ENCODE assay signal across 8 cellular contexts in genomic region chr17:38752930-38753506, GRCh38. TPM values are rescaled to one million over a fixed set of nuclear protein-coding genes. Genes with fewer than 3 reads are reported as not detected.
DNase-seq lines count a peak whose midpoint lies in the region; ATAC-seq, FAIRE-seq and TF ChIP-seq lines count a peak whose summit lies in the region.

No MANE protein-coding gene starts in this region.

- peak overlapping the region; percentile 99 for H3K27ac Mint-ChIP-seq in activated CD4-positive, alpha-beta T cell treated with anti-CD3 and anti-CD28 coated beads for 36 hours

- DNase-seq in activated CD4-positive, alpha-beta T cell treated with anti-CD3 and anti-CD28 coated beads for 36 hours = no peak
- no peak for DNase-seq in activated CD4-positive, alpha-beta T cell treated with anti-CD3 and anti-CD28 coated beads, Interleukin-2, amount 50 U/mL, for 4 hours
- DNase-seq in PC-3 (no peak), prostate gland (ENCODE audit: low spot score) (no peak), AG20443 (ENCODE audit: low spot score) (no peak), NCI-H187 (lab: John Stamatoyannopoulos, UW) (no peak), HTR-8/SVneo (ENCODE audit: insufficient read length, low spot score) (no peak)

- CTCF ChIA-PET in activated CD4-positive, alpha-beta T cell treated with anti-CD3 and anti-CD28 coated beads for 36 hours (lab: Charles Lee) = interaction anchor here (0.6 to 2.8 kb wide), 6 partner anchors 18 to 194 kb away, joined by 3 to 20 read pairs (median 6); partner anchors contain the start of gene EPOP
- CTCF ChIA-PET in PC-3 (lab: Charles Lee) = no interaction called here

- peaks cover 46% of the 10 kb centered on the region for H3K79me2 ChIP-seq in PC-3 (ENCODE audit: low read length)

- peaks cover 33% of the 10 kb centered on the region for H3K36me3 Mint-ChIP-seq in activated CD4-positive, alpha-beta T cell treated with anti-CD3 and anti-CD28 coated beads for 36 hours (ENCODE audit: low read depth)

- no peaks in the 10 kb centered on the region for H4K20me1 ChIP-seq in PC-3 (ENCODE audit: low read length)

- peak overlapping the region; percentile 96 for H3K9ac ChIP-seq in PC-3 (ENCODE audit: low read length)

- TF ChIP-seq CTCF in PC-3 (conservative IDR thresholded peaks at IDR 0.05; ENCODE audit: low read depth, low read length) = no peak
- TF ChIP-seq CTCF in prostate gland (IDR thresholded peaks at IDR 0.05) = no peak

- H3K36me3 ChIP-seq in PC-3 (ENCODE audit: low read depth, low read length) = peaks cover 19% of the 10 kb centered on the region
- peaks cover 0 to 8% of the 10 kb centered on the region in 2 donors for H3K36me3 ChIP-seq in prostate gland

- TSS peak; percentile 60 for BruUV-seq in PC-3 (replicated peaks; lab: Mats Ljungman, UMichigan)

- no peaks in the 10 kb centered on the region for H3F3A ChIP-seq in PC-3 (ENCODE audit: low read length, unreplicated experiment)

- peak overlapping the region; percentile 73 for H2AFZ ChIP-seq in PC-3 (ENCODE audit: low read length)

- no peaks in the 10 kb centered on the region for H3K27me3 ChIP-seq in PC-3 (ENCODE audit: low read length)
- no peaks in the 10 kb centered on the region for H3K27me3 ChIP-seq in prostate gland (replicated peaks; ENCODE audit: insufficient read depth)

- H3K9me3 ChIP-seq in PC-3 (ENCODE audit: low read length) (no peaks in the 10 kb centered on the region), prostate gland (no peaks in the 10 kb centered on the region)

- H3K4me3 ChIP-seq in PC-3 (ENCODE audit: low read length) (peak overlapping the region; percentile 94), prostate gland (peak overlapping the region; percentile 90 to 99)

- H3K27me3 Mint-ChIP-seq in activated CD4-positive, alpha-beta T cell treated with anti-CD3 and anti-CD28 coated beads for 36 hours = peaks cover 21% of the 10 kb centered on the region

- H3K4me2 ChIP-seq in PC-3 (ENCODE audit: low read length) = peak overlapping the region; percentile 85

- H3K4me3 Mint-ChIP-seq in activated CD4-positive, alpha-beta T cell treated with anti-CD3 and anti-CD28 coated beads for 36 hours = peak overlapping the region; percentile 93

- H3K4me1 Mint-ChIP-seq in activated CD4-positive, alpha-beta T cell treated with anti-CD3 and anti-CD28 coated beads for 36 hours = peaks cover 43% of the 10 kb centered on the region

- POLR2A ChIA-PET in activated CD4-positive, alpha-beta T cell treated with anti-CD3 and anti-CD28 coated beads for 36 hours (lab: Charles Lee) = interaction anchor here (0.8 kb wide), 1 partner anchor 24 kb away, joined by 4 read pairs; no protein-coding TSS in a partner anchor
- POLR2A ChIA-PET in PC-3 (lab: Charles Lee; ENCODE audit: unreplicated experiment) = interaction anchor here (0.6 kb wide), 1 partner anchor 101 kb away, joined by 5 read pairs; no protein-coding TSS in a partner anchor

- H3K27ac ChIP-seq in PC-3 (ENCODE audit: low read length) (peak overlapping the region; percentile 50; the same call in 1 of the 2 replicates), prostate gland (peak overlapping the region; percentile 76 to 95)

- no peaks in the 10 kb centered on the region for H3K9me2 ChIP-seq in PC-3 (replicated peaks; ENCODE audit: low read length)

- H3K4me1 ChIP-seq in PC-3 (ENCODE audit: insufficient read depth, low read length) (peaks cover 16% of the 10 kb centered on the region), prostate gland (replicated peaks) (peaks cover 8% of the 10 kb centered on the region)

- H3K9me3 Mint-ChIP-seq in activated CD4-positive, alpha-beta T cell treated with anti-CD3 and anti-CD28 coated beads for 36 hours (ENCODE audit: low read depth) = no peaks in the 10 kb centered on the region

- TF ChIP-seq POLR2A in prostate gland (IDR thresholded peaks at IDR 0.05) = no peak

- FAIRE-seq in HTR-8/SVneo (lab: Jason Lieb, UNC) = no peak

- ATAC-seq in activated CD4-positive, alpha-beta T cell treated with anti-CD3 and anti-CD28 coated beads for 36 hours = peak; percentile 11
- ATAC-seq in PC-3 (no peak; the same call in 1 of the 2 replicates), esophagus mucosa (peak; percentile 6)

- intact Hi-C loops in activated CD4-positive, alpha-beta T cell treated with anti-CD3 and anti-CD28 coated beads for 36 hours (cut with DNase I, micrococcal nuclease) = loop anchor here (1.0 to 5.0 kb wide), 17 partner anchors 23 to 648 kb away; partner anchors contain the start of genes PIP4K2B (in 2 of the 2), RPL23 (in 2 of the 2), CISD3 (in 1 of the 2) and CWC25 (in 1 of the 2)
- intact Hi-C loops in PC-3 (cut with micrococcal nuclease) (loop anchor here (2.0 kb wide), 1 partner anchor 46 kb away; the partner anchor contains the start of gene PIP4K2B), prostate gland (cut with DNase I) (loop anchor here (5.0 kb wide), 1 partner anchor 44 kb away; the partner anchor contains the start of gene PIP4K2B)

- WGBS in prostate gland = 4% methylated on average over 32 of the region's 32 CpGs

RNA-seq across cellular contexts. Expression of gene PSMB3, which starts 0.5 kb away (rescaled TPM):
- total RNA-seq in activated CD4-positive, alpha-beta T cell treated with anti-CD3 and anti-CD28 coated beads for 36 hours = 100 to 1,000 TPM; 337 to 396 TPM
- 366 and 441 TPM in 2 replicates for total RNA-seq in PC-3 (2014; rRNA removed)
- total RNA-seq in esophagus mucosa = 179 TPM
- total RNA-seq in prostate gland = 100 to 1,000 TPM; 116 to 192 TPM

RNA-seq across cellular contexts. Expression of gene PCGF2, which starts 4.9 kb away (rescaled TPM):
- 1 to 10 TPM; 1.6 to 1.7 TPM for total RNA-seq in activated CD4-positive, alpha-beta T cell treated with anti-CD3 and anti-CD28 coated beads for 36 hours
- total RNA-seq in PC-3 (2014; rRNA removed) (14.1 and 15.8 TPM in 2 replicates), esophagus mucosa (18.0 TPM), prostate gland (10 to 100 TPM; 17.1 to 17.8 TPM)

RNA-seq across cellular contexts. Expression of gene CISD3, which starts 22.9 kb away (rescaled TPM):
- total RNA-seq in activated CD4-positive, alpha-beta T cell treated with anti-CD3 and anti-CD28 coated beads for 36 hours = 10 to 100 TPM; 49.4 to 58.6 TPM
- total RNA-seq in PC-3 (2014; rRNA removed) (13.7 and 14.1 TPM in 2 replicates), esophagus mucosa (28.6 TPM), prostate gland (10 to 100 TPM; 17.1 to 17.8 TPM)

RNA-seq across cellular contexts. Expression of gene PIP4K2B, which starts 46.3 kb away (rescaled TPM):
- total RNA-seq in activated CD4-positive, alpha-beta T cell treated with anti-CD3 and anti-CD28 coated beads for 36 hours = 10 to 100 TPM; 36.3 to 41.6 TPM
- total RNA-seq in PC-3 (2014; rRNA removed) (25.5 and 43.7 TPM in 2 replicates), esophagus mucosa (15.1 TPM), prostate gland (10 to 100 TPM; 46.2 to 65.2 TPM)

RNA-seq across cellular contexts. Expression of gene MLLT6, which starts 47.9 kb away (rescaled TPM):
- 100 to 1,000 TPM; 168 to 174 TPM for total RNA-seq in activated CD4-positive, alpha-beta T cell treated with anti-CD3 and anti-CD28 coated beads for 36 hours
- total RNA-seq in PC-3 (2014; rRNA removed) (24.7 and 28.7 TPM in 2 replicates), esophagus mucosa (40.2 TPM), prostate gland (100 to 1,000 TPM in 1 of 2 donors, 10 to 100 TPM in 1; 69.1 to 142 TPM)
